9 cellular contexts compared by ENCODE assay signal in genomic region chr2:104872034-104872865, GRCh38. TPM values are rescaled to one million over a fixed set of nuclear protein-coding genes. Genes with fewer than 3 reads are reported as not detected.
A peak's percentile ranks its signal among the peaks of the same experiment; 100 is the strongest.
DNase-seq lines count a peak whose midpoint lies in the region; ATAC-seq and TF ChIP-seq lines count a peak whose summit lies in the region.
"Had no signal": no experiment of that assay in that cellular context is flagged by ENCODE, and none has a peak within 500 bp of the region (broad histone marks: within the 10 kb centered on the region; RNA-seq: fewer than 3 reads in every experiment).

No MANE protein-coding gene starts in this region.

- H3K27me3 Mint-ChIP-seq in naive B cell = peaks cover 45 to 48% (median 46%) of the 10 kb centered on the region in 3 donors

- no peak overlapping the region for H3K27ac ChIP-seq in left ventricle myocardium inferior (replicated peaks)
- H3K27ac ChIP-seq in breast epithelium = peak overlapping the region in 1 of 2 donors; percentile 9

- TF ChIP-seq POLR2A in breast epithelium (IDR thresholded peaks at IDR 0.05) = no peak

- no peak for DNase-seq in left ventricle myocardium inferior
- DNase-seq in Right ventricle myocardium inferior (ENCODE audit: missing footprints) = no peak
- DNase-seq in breast epithelium (ENCODE audit: low spot score in 2 of 2) = no peak
- DNase-seq in naive B cell = no peak
- no peak for DNase-seq in omental fat pad (ENCODE audit: low spot score)
- DNase-seq in MV-4-11 (lab: John Stamatoyannopoulos, UW) = no peak
- DNase-seq: effector memory CD4-positive, alpha-beta T cell had no signal

- no peak for TF ChIP-seq CTCF in left ventricle myocardium inferior (IDR thresholded peaks at IDR 0.05; ENCODE audit: borderline replicate concordance)
- no peak for TF ChIP-seq CTCF in breast epithelium (IDR thresholded peaks at IDR 0.05)
- TF ChIP-seq CTCF in omental fat pad (IDR thresholded peaks at IDR 0.05) = no peak

- H3K27ac Mint-ChIP-seq in naive B cell = peak overlapping the region in 1 of 6 donors; percentile 74

- H3K9me3 Mint-ChIP-seq in naive B cell = no peaks in the 10 kb centered on the region

- H3K4me1 ChIP-seq in left ventricle myocardium inferior (peaks cover 24% of the 10 kb centered on the region), breast epithelium (peaks cover 0 to 8% of the 10 kb centered on the region in 2 donors)

- peak overlapping the region; percentile 74 to 91 (median 83) for H3K4me3 Mint-ChIP-seq in naive B cell

- ATAC-seq in Right ventricle myocardium inferior (no peak), naive B cell (ENCODE audit: low read depth in 2 of 2) (no peak), GM18519 (IDR thresholded peaks at IDR 0.05; ENCODE audit: low FRiP score, unreplicated experiment) (no peak), omental fat pad (ENCODE audit: low FRiP score) (no peak), GM21528 (IDR thresholded peaks at IDR 0.05; ENCODE audit: low FRiP score, unreplicated experiment) (no peak)

- H3K36me3 Mint-ChIP-seq in naive B cell = no peaks in the 10 kb centered on the region

- H3K36me3 ChIP-seq in left ventricle myocardium inferior = no peaks in the 10 kb centered on the region
- H3K36me3 ChIP-seq in breast epithelium = no peaks in the 10 kb centered on the region

- H3K27me3 ChIP-seq in left ventricle myocardium inferior (ENCODE audit: low read depth) (peaks cover 99% of the 10 kb centered on the region), breast epithelium (peaks cover 0 to 62% of the 10 kb centered on the region in 2 donors)

- intact Hi-C loops in left ventricle myocardium inferior (cut with micrococcal nuclease) = no loop called here
- intact Hi-C loops in Right ventricle myocardium inferior (cut with DNase I) = loop anchor here (10.0 kb wide), 1 partner anchor 837 kb away; no protein-coding TSS in a partner anchor
- intact Hi-C loops in breast epithelium (cut with DNase I; ENCODE audit: low total_unique reads) = no loop called here

- H3K4me3 ChIP-seq in left ventricle myocardium inferior (peak overlapping the region; percentile 72), breast epithelium (peak overlapping the region; percentile 49 to 72 (median 59))

- H3K9me3 ChIP-seq in left ventricle myocardium inferior (replicated peaks) (no peaks in the 10 kb centered on the region), breast epithelium (no peaks in the 10 kb centered on the region)

- peaks cover 14 to 28% (median 22%) of the 10 kb centered on the region in 3 donors for H3K4me1 Mint-ChIP-seq in naive B cell

RNA-seq across cellular contexts. Expression of gene POU3F3, which starts 18.3 kb away (rescaled TPM):
- total RNA-seq in left ventricle myocardium inferior = 0.11 TPM
- not detected for total RNA-seq in Right ventricle myocardium inferior
- total RNA-seq in breast epithelium = 1 to 10 TPM in 1 of 3 donors, under 1 TPM in 2; 0.32 to 3.4 (median 0.98) TPM
- polyA plus RNA-seq in naive B cell (ENCODE audit: low read depth in 6 of 6) = not detected
- not detected for total RNA-seq in omental fat pad
